8 cellular contexts compared by ENCODE assay signal in genomic region chr17:47205419-47205963, GRCh38. TPM values are rescaled to one million over a fixed set of nuclear protein-coding genes. Genes with fewer than 3 reads are reported as not detected.
DNase-seq lines count a peak whose midpoint lies in the region; TF ChIP-seq lines count a peak whose summit lies in the region.

No MANE protein-coding gene starts in this region.

- H3K27me3 Mint-ChIP-seq in activated naive CD8-positive, alpha-beta T cell: no peaks in the 10 kb centered on the region

- TF ChIP-seq CTCF in GM12865 (IDR thresholded peaks at IDR 0.05; ENCODE audit: insufficient read depth, low read depth, low read length, missing control alignments) (no peak), OCI-LY3 (IDR thresholded peaks at IDR 0.05; ENCODE audit: low read depth, low read length) (no peak)

- H3K9me3 ChIP-seq in OCI-LY3 (ENCODE audit: insufficient read depth, low read length): no peaks in the 10 kb centered on the region; the same call in 1 of the 2 replicates

- no peaks in the 10 kb centered on the region for H3K79me2 ChIP-seq in OCI-LY3 (ENCODE audit: low read length)

- H3K27me3 ChIP-seq in OCI-LY3 (ENCODE audit: low read depth, low read length): no peaks in the 10 kb centered on the region

- H3K4me1 ChIP-seq in OCI-LY3 (ENCODE audit: low read length): peaks cover 50% of the 10 kb centered on the region

- H3K36me3 ChIP-seq in OCI-LY3 (replicated peaks; ENCODE audit: low read depth, low read length): no peaks in the 10 kb centered on the region

- H3K27ac ChIP-seq in OCI-LY3 (ENCODE audit: low read length): peak overlapping the region; percentile 82

- POLR2A ChIA-PET in HEK293T (lab: Yijun Ruan, JAX): interaction anchor here (1.1 kb wide), 1 partner anchor 15 kb away, joined by 5 read pairs; no protein-coding TSS in a partner anchor

- H3K4me3 ChIP-seq in GM12865 (ENCODE audit: low read depth, low read length) (peak overlapping the region; percentile 51), OCI-LY3 (ENCODE audit: low read length) (peak overlapping the region; percentile 70)

- H3K36me3 Mint-ChIP-seq in activated naive CD8-positive, alpha-beta T cell: no peaks in the 10 kb centered on the region

- H3K27ac Mint-ChIP-seq in activated naive CD8-positive, alpha-beta T cell: peak overlapping the region; percentile 84

- peak; percentile 90 for DNase-seq in GM12865 (ENCODE audit: low read depth)
- DNase-seq in HEK293T (ENCODE audit: extremely low spot score): peak; percentile 35
- peak; percentile 64 for DNase-seq in hepatic stellate cell (ENCODE audit: low spot score)
- peak; percentile 55 for DNase-seq in stimulated activated CD4-positive, alpha-beta T cell treated with anti-CD3 and anti-CD28 coated beads, Interleukin-15, amount 100 ng/mL, for 48 hours (ENCODE audit: low read depth in 2 of 2)
- DNase-seq in cortex of kidney (lab: John Stamatoyannopoulos, UW): no peak
- no peak for DNase-seq in A172 (ENCODE audit: low spot score)

- H4K20me1 ChIP-seq in OCI-LY3 (ENCODE audit: insufficient read depth, low read length): no peaks in the 10 kb centered on the region

- H3K4me2 ChIP-seq in OCI-LY3 (ENCODE audit: low read length): peak overlapping the region; percentile 96

- H2AFZ ChIP-seq in OCI-LY3 (ENCODE audit: low read depth, low read length): peak overlapping the region; percentile 86; the same call in 1 of the 2 replicates

- H3K4me3 Mint-ChIP-seq in activated naive CD8-positive, alpha-beta T cell: peak overlapping the region; percentile 68

- H3K4me1 Mint-ChIP-seq in activated naive CD8-positive, alpha-beta T cell (ENCODE audit: low read depth): peaks cover 44% of the 10 kb centered on the region

- H3K9me3 Mint-ChIP-seq in activated naive CD8-positive, alpha-beta T cell (ENCODE audit: low read depth): no peaks in the 10 kb centered on the region

- H3K9ac ChIP-seq in OCI-LY3 (ENCODE audit: low read length): peak overlapping the region; percentile 68

- CTCF ChIA-PET in HEK293T (lab: Yijun Ruan, JAX): no interaction called here

TF ChIP-seq in HEK293T, 16 proteins besides CTCF, POLR2A, EP300 and RAD21:
- no peak for TF ChIP-seq NFRKB (IDR thresholded peaks at IDR 0.05)
- TF ChIP-seq L3MBTL2 (conservative IDR thresholded peaks at IDR 0.05): peak; percentile 65

RNA-seq across cellular contexts. Expression of gene MYL4, which starts 3.7 kb away (rescaled TPM):
- not detected in 2 replicates for total RNA-seq in A172 (2014; rRNA removed; shearing (Covaris generic))

RNA-seq across cellular contexts. Expression of gene CDC27, which starts 16.4 kb away (rescaled TPM):
- 93.1 and 120 TPM in 2 replicates for total RNA-seq in A172 (2014; rRNA removed; shearing (Covaris generic))

RNA-seq across cellular contexts. Expression of gene ITGB3, which starts 48.1 kb away (rescaled TPM):
- not detected in 2 replicates for total RNA-seq in A172 (2014; rRNA removed; shearing (Covaris generic))

Comparison
In these comparisons a context has a peak if more than half of its experiments do, and no peak if none do; other contexts are left out.
1. DNase-seq: peak in GM12865 (single experiment), HEK293T (single experiment), hepatic stellate cell (single experiment) and stimulated activated CD4-positive, alpha-beta T cell treated with anti-CD3 and anti-CD28 coated beads, Interleukin-15, amount 100 ng/mL, for 48 hours (2 of 2); none in cortex of kidney (single experiment) and A172 (single experiment).